21 cellular contexts compared by ENCODE assay signal in the genomic region with DNA sequence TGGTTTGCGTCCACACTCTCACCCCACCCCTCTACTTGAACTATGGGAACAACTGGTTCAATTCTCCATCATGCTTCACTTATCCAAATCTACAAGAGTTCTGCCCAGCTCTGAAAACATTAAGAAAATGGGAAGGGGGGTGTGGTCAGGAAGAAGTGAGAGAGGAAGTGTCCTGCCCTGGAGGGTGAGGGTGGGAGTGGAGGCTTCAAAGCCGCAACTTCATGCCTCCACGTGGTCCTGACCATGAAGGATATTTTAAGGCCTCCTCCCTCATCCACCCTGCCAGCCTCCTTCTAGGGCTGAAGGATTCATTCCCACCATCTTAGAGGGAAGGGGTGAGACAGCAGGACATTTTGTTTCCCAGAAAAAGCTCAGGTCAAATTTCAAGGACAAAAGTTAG. TPM values are rescaled to one million over a fixed set of nuclear protein-coding genes. Genes with fewer than 3 reads are reported as not detected.
DNase-seq lines count a peak whose midpoint lies in the region; ATAC-seq and TF ChIP-seq lines count a peak whose summit lies in the region.
"Had no signal": no experiment of that assay in that cellular context is flagged by ENCODE, and none has a peak within 500 bp of the region (broad histone marks: within the 10 kb centered on the region; RNA-seq: fewer than 3 reads in every experiment).

No MANE protein-coding gene starts in this region.

- no peak overlapping the region for H2AFZ ChIP-seq in SK-N-SH (ENCODE audit: low read depth)

- H3K9me3 Mint-ChIP-seq in stimulated activated memory B cell treated with anti-CD40 and anti-IgM and Interleukin-4, amounts not matched to agents 10 μg/mL and 1 μg/mL and 100 μg/mL, for 72 hours: no peaks in the 10 kb centered on the region
- H3K9me3 Mint-ChIP-seq in CD4-positive, alpha-beta memory T cell: no peaks in the 10 kb centered on the region

- no peaks in the 10 kb centered on the region for H3K79me2 ChIP-seq in SK-N-SH (ENCODE audit: insufficient read depth)

- H3K9ac ChIP-seq in SK-N-SH: no peak overlapping the region

- no peak overlapping the region for H3K4me3 Mint-ChIP-seq in stimulated activated memory B cell treated with anti-CD40 and anti-IgM and Interleukin-4, amounts not matched to agents 10 μg/mL and 1 μg/mL and 100 μg/mL, for 72 hours
- no peak overlapping the region for H3K4me3 Mint-ChIP-seq in CD4-positive, alpha-beta memory T cell
- H3K4me3 Mint-ChIP-seq: CD4-positive, CD25-positive, alpha-beta regulatory T cell had no signal

- H3K36me3 Mint-ChIP-seq in stimulated activated memory B cell treated with anti-CD40 and anti-IgM and Interleukin-4, amounts not matched to agents 10 μg/mL and 1 μg/mL and 100 μg/mL, for 72 hours: no peaks in the 10 kb centered on the region
- no peaks in the 10 kb centered on the region for H3K36me3 Mint-ChIP-seq in CD4-positive, alpha-beta memory T cell
- H3K36me3 Mint-ChIP-seq: CD4-positive, CD25-positive, alpha-beta regulatory T cell had no signal

- POLR2A ChIA-PET in SK-N-SH (lab: Yijun Ruan, JAX): interaction anchor here (1.2 to 1.4 kb wide), 2 partner anchors 58 to 80 kb away, joined by 4 to 5 read pairs; a partner anchor contains a TSS
- POLR2A ChIA-PET in CD4-positive, alpha-beta memory T cell (lab: Charles Lee; ENCODE audit: partially characterized antibody): no interaction called here

- H3F3A ChIP-seq in SK-N-SH (replicated peaks; ENCODE audit: insufficient read depth): no peaks in the 10 kb centered on the region

- no peak overlapping the region for H3K4me2 ChIP-seq in SK-N-SH

- TF ChIP-seq RAD21 in SK-N-SH (IDR thresholded peaks at IDR 0.05; ENCODE audit: low read length): no peak

- peaks cover 47% of the 10 kb centered on the region for H3K27me3 Mint-ChIP-seq in stimulated activated memory B cell treated with anti-CD40 and anti-IgM and Interleukin-4, amounts not matched to agents 10 μg/mL and 1 μg/mL and 100 μg/mL, for 72 hours
- H3K27me3 Mint-ChIP-seq in CD4-positive, alpha-beta memory T cell: peaks cover 38 to 41% of the 10 kb centered on the region in 2 donors

- H3K27me3 ChIP-seq in SK-N-SH (ENCODE audit: insufficient read depth) (peaks cover 29% of the 10 kb centered on the region), RWPE2 (ENCODE audit: insufficient read depth, poor library complexity, severe bottlenecking) (peaks cover 41% of the 10 kb centered on the region), HAP-1 (ENCODE audit: low read depth) (no peaks in the 10 kb centered on the region)
- peaks cover 18% of the 10 kb centered on the region for H3K27me3 ChIP-seq in CD4-positive, alpha-beta memory T cell (ENCODE audit: insufficient read depth, low read length)

- peak overlapping the region in 1 of 2 experiments; percentile 90; a peak in 2 of 4 replicates for H3K27ac ChIP-seq in SK-N-SH (ENCODE audit: low read depth in 2 of 2, low read length in 1 of 2)
- H3K27ac ChIP-seq in RWPE2 (ENCODE audit: poor library complexity, severe bottlenecking): no peak overlapping the region
- H3K27ac ChIP-seq in CD4-positive, alpha-beta memory T cell (ENCODE audit: low read depth, low read length): no peak overlapping the region
- H3K27ac ChIP-seq: HL-60 had no signal

- in situ Hi-C loops in HAP-1 (cut with MboI; ENCODE audit: low sequenced_read_pairs): no loop called here

- ATAC-seq in SK-N-SH treated with all-trans-retinoic acid at 6 μM for 48 hours (no peak), RWPE2 (ENCODE audit: low read depth) (no peak)
- ATAC-seq in stimulated activated memory B cell treated with anti-CD40 and anti-IgM and Interleukin-4, amounts not matched to agents 10 μg/mL and 1 μg/mL and 100 μg/mL, for 72 hours: no peak
- ATAC-seq: Panc1 had no signal

- H3K4me1 ChIP-seq in SK-N-SH (ENCODE audit: control insufficient read depth in 1 of 2, insufficient read depth in 2 of 2, low read depth in 1 of 2, low read length in 1 of 2) (peaks cover 0 to 67% of the 10 kb centered on the region in 2 experiments; a peak in 2 of 4 replicates), RWPE2 (ENCODE audit: insufficient read depth, poor library complexity, severe bottlenecking) (no peaks in the 10 kb centered on the region), HAP-1 (no peaks in the 10 kb centered on the region; the same call in 1 of the 2 replicates)
- H3K4me1 ChIP-seq in CD4-positive, alpha-beta memory T cell (ENCODE audit: insufficient read depth, low read length): no peaks in the 10 kb centered on the region

- no peaks in the 10 kb centered on the region for H4K20me1 ChIP-seq in SK-N-SH (ENCODE audit: insufficient read depth)

- no peak overlapping the region for H3K27ac Mint-ChIP-seq in stimulated activated memory B cell treated with anti-CD40 and anti-IgM and Interleukin-4, amounts not matched to agents 10 μg/mL and 1 μg/mL and 100 μg/mL, for 72 hours
- no peak overlapping the region for H3K27ac Mint-ChIP-seq in CD4-positive, alpha-beta memory T cell

- H3K9me3 ChIP-seq in SK-N-SH (no peaks in the 10 kb centered on the region), RWPE2 (ENCODE audit: severe bottlenecking) (no peaks in the 10 kb centered on the region), HAP-1 (no peaks in the 10 kb centered on the region)
- H3K9me3 ChIP-seq in CD4-positive, alpha-beta memory T cell (ENCODE audit: control insufficient read depth in 1 of 2, low read length in 2 of 2): no peaks in the 10 kb centered on the region
- H3K9me3 ChIP-seq: MG63 had no signal

- WGBS in SK-N-SH (ENCODE audit: low lambda C conversion rate): 72% methylated on average over 3 of the region's 3 CpGs

- TF ChIP-seq CTCF in SK-N-SH (IDR thresholded peaks at IDR 0.05) (no peak), RWPE2 (IDR thresholded peaks at IDR 0.05; ENCODE audit: poor library complexity, severe bottlenecking) (no peak)

- CTCF ChIA-PET in SK-N-SH (lab: Yijun Ruan, JAX): interaction anchor here (0.9 to 3.1 kb wide), 6 partner anchors 10 to 120 kb away, joined by 3 to 19 read pairs (median 6); no protein-coding TSS in a partner anchor
- CTCF ChIA-PET in CD4-positive, alpha-beta memory T cell (lab: Charles Lee; ENCODE audit: partially characterized antibody): interaction anchor here (0.6 kb wide), 1 partner anchor 57 kb away, joined by 3 read pairs; no protein-coding TSS in a partner anchor

- H3K4me1 Mint-ChIP-seq in stimulated activated memory B cell treated with anti-CD40 and anti-IgM and Interleukin-4, amounts not matched to agents 10 μg/mL and 1 μg/mL and 100 μg/mL, for 72 hours: peaks cover 8% of the 10 kb centered on the region
- H3K4me1 Mint-ChIP-seq in CD4-positive, alpha-beta memory T cell: peaks cover 0 to 6% (median 1%) of the 10 kb centered on the region in 4 donors

- intact Hi-C loops in CD4-positive, alpha-beta memory T cell (cut with micrococcal nuclease): no loop called here

- H3K36me3 ChIP-seq in SK-N-SH (replicated peaks in 1 of 2; ENCODE audit: control insufficient read depth in 1 of 2, insufficient read depth in 2 of 2, low read length in 1 of 2): no peaks in the 10 kb centered on the region
- no peaks in the 10 kb centered on the region for H3K36me3 ChIP-seq in RWPE2 (ENCODE audit: low read depth)
- H3K36me3 ChIP-seq in CD4-positive, alpha-beta memory T cell (ENCODE audit: insufficient read depth, low read length): no peaks in the 10 kb centered on the region
- no peaks in the 10 kb centered on the region for H3K36me3 ChIP-seq in HAP-1 (replicated peaks)
- H3K36me3 ChIP-seq: MG63 had no signal

- TF ChIP-seq EP300 in SK-N-SH (IDR thresholded peaks at IDR 0.05; ENCODE audit: borderline replicate concordance in 1 of 2, low read depth in 1 of 2, low read length in 1 of 2): no peak

- H3K4me3 ChIP-seq in SK-N-SH (ENCODE audit: low read depth in 2 of 2, low read length in 1 of 2) (no peak overlapping the region), RWPE2 (ENCODE audit: severe bottlenecking) (no peak overlapping the region), HAP-1 (no peak overlapping the region)
- no peak overlapping the region for H3K4me3 ChIP-seq in CD4-positive, alpha-beta memory T cell (ENCODE audit: low read length in 2 of 2)
- H3K4me3 ChIP-seq: MG63 had no signal

- H3K9me2 ChIP-seq in SK-N-SH: no peaks in the 10 kb centered on the region

- DNase-seq in SK-N-SH (no peak), RWPE2 (ENCODE audit: low spot score) (peak; percentile 53), epidermal melanocyte (ENCODE audit: insufficient read length, low spot score) (peak; percentile 15), EL (no peak), HAP-1 (ENCODE audit: low spot score in 2 of 2) (no peak)
- no peak for DNase-seq in CD4-positive, alpha-beta memory T cell
- DNase-seq: 8988T; CD4-positive, CD25-positive, alpha-beta regulatory T cell; DMS153; Kasumi-1; NCI-H1694 treated with DMSO at 0.1 percent for 48 hours; T-helper 1 cell had no signal

TF ChIP-seq in SK-N-SH treated with all-trans-retinoic acid at 6 μM for 48 hours, 23 proteins besides CTCF, POLR2A, EP300 and RAD21:
- TF ChIP-seq ZNF70 (CRISPR knock-in tag; IDR thresholded peaks at IDR 0.05) (peak; percentile 26; the same call in 1 of the 2 replicates), ESRRG (CRISPR knock-in tag; IDR thresholded peaks at IDR 0.05) (no peak)

TF ChIP-seq in SK-N-SH, 30 proteins besides CTCF, POLR2A, EP300 and RAD21 (continues in another document):
- TF ChIP-seq TEAD4 (IDR thresholded peaks at IDR 0.05; ENCODE audit: borderline replicate concordance, insufficient read depth) (no peak), RFX5 (IDR thresholded peaks at IDR 0.05; ENCODE audit: low read length) (no peak), EZH2phosphoT487 (IDR thresholded peaks at IDR 0.05; ENCODE audit: borderline replicate concordance, low read depth) (no peak), TAF1 (IDR thresholded peaks at IDR 0.05; ENCODE audit: borderline replicate concordance, low read depth, low read length) (no peak), POLR2AphosphoS5 (IDR thresholded peaks at IDR 0.05; ENCODE audit: low read depth, low read length) (no peak), NFIC (IDR thresholded peaks at IDR 0.05; ENCODE audit: borderline replicate concordance) (no peak), FOSL2 (IDR thresholded peaks at IDR 0.05; ENCODE audit: borderline replicate concordance, low read depth) (no peak)
- TF ChIP-seq, protein P1, sequence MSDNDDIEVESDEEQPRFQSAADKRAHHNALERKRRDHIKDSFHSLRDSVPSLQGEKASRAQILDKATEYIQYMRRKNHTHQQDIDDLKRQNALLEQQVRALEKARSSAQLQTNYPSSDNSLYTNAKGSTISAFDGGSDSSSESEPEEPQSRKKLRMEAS (IDR thresholded peaks at IDR 0.05; ENCODE audit: low read depth): no peak

RNA-seq across cellular contexts. Expression of a gene that starts 5.0 kb away (rescaled TPM):
- 0.13 and 0.44 TPM in 2 replicates for polyA plus RNA-seq in SK-N-SH (2012; rRNA removed)
- 0.23 and 0.47 TPM in 2 replicates for polyA plus RNA-seq in SK-N-SH (2012; cell fraction: cytosol; rRNA removed)
- 0.18 and 0.40 TPM in 2 replicates for polyA plus RNA-seq in SK-N-SH (2012; cell fraction: nucleus; rRNA removed)
- total RNA-seq in CD4-positive, alpha-beta memory T cell: not detected
- polyA plus RNA-seq in CD4-positive, alpha-beta memory T cell: not detected
- total RNA-seq: CD4-positive, CD25-positive, alpha-beta regulatory T cell; HT1080; IMR-90; Right ventricle myocardium inferior had no signal
- polyA plus RNA-seq: AG04450; CD4-positive, CD25-positive, alpha-beta regulatory T cell; IMR-90 had no signal

RNA-seq across cellular contexts. Expression of a gene that starts 59.7 kb away (rescaled TPM):
- 0.02 and 0.10 TPM in 2 replicates for polyA plus RNA-seq in SK-N-SH (2012; rRNA removed)
- 0.01 TPM in 2 replicates for polyA plus RNA-seq in SK-N-SH (2012; cell fraction: cytosol; rRNA removed)
- 0.05 and 0.08 TPM in 2 replicates for polyA plus RNA-seq in SK-N-SH (2012; cell fraction: nucleus; rRNA removed)
- not detected for total RNA-seq in CD4-positive, alpha-beta memory T cell
- not detected for polyA plus RNA-seq in CD4-positive, alpha-beta memory T cell
- total RNA-seq: CD4-positive, CD25-positive, alpha-beta regulatory T cell; HT1080; IMR-90 had no signal
- polyA plus RNA-seq: AG04450; CD4-positive, CD25-positive, alpha-beta regulatory T cell; IMR-90 had no signal

Comparison
In these comparisons a context has a peak if more than half of its experiments do, and no peak if none do; other contexts are left out.
1. DNase-seq: peak in RWPE2 (single experiment) and epidermal melanocyte (single experiment); none in SK-N-SH (single experiment), EL (single experiment), CD4-positive, alpha-beta memory T cell (0 of 5) and HAP-1 (0 of 2).